ENCODE assay signal across 1 cellular context in the genomic region with DNA sequence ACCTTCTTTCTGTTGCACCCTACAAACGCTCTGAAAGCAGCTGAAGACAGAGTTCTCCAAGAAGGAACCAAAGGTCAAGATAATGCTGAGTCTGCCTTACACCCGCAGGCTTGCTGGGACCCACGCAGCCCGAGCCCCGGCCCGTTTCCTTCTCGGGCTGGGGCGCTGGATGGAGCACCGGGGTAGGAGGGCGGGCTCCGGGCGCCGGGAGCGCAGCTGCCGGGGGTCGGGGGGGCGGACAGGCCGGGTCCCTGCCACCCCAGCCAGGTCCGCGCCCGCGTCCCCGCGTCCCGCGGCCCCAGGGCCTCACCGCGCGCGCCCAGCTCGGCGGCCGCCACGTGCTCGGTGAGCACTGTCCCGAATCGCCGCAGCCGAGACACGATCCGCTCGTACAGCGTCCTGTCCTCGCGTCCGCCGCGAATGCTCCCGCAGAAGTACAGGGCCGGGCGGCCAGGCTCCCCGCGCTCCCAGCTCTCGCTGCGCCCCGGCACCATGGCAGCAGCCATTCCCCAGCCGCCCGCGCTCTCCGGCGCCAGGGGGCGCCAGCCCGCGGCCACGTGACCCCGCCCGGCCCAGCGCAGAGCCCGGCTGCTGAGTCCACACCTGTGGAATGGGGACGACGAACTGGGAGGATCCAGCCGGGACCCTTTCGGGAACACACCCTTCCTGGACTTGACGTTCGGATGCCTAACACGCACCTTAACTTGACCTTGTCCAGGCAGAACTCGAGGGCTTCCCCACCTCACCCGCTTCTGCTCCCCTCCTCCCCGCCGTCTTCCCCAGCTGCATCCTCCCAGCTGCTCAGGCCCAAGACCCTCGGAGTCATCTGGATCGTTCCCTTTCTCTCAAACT.
TF ChIP-seq lines count a peak whose summit lies in the region.

A gene with protein sequence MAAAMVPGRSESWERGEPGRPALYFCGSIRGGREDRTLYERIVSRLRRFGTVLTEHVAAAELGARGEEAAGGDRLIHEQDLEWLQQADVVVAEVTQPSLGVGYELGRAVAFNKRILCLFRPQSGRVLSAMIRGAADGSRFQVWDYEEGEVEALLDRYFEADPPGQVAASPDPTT (minus strand): TSS at position 531 of the 852 bp plus-strand sequence. CDS start 25 bp downstream, at position 506.

TF ChIP-seq in HEK293, 187 proteins besides CTCF, POLR2A, EP300 and RAD21 (continued from another document):
- TF ChIP-seq ZNF433 (tag by site-specific recombination; IDR thresholded peaks at IDR 0.05; ENCODE audit: low read depth): no peak
- no peak for TF ChIP-seq SP3 (tag by site-specific recombination; IDR thresholded peaks at IDR 0.05)
- TF ChIP-seq, protein P1, sequence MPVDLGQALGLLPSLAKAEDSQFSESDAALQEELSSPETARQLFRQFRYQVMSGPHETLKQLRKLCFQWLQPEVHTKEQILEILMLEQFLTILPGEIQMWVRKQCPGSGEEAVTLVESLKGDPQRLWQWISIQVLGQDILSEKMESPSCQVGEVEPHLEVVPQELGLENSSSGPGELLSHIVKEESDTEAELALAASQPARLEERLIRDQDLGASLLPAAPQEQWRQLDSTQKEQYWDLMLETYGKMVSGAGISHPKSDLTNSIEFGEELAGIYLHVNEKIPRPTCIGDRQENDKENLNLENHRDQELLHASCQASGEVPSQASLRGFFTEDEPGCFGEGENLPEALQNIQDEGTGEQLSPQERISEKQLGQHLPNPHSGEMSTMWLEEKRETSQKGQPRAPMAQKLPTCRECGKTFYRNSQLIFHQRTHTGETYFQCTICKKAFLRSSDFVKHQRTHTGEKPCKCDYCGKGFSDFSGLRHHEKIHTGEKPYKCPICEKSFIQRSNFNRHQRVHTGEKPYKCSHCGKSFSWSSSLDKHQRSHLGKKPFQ (tag by site-specific recombination; IDR thresholded peaks at IDR 0.05): no peak
- TF ChIP-seq ZNF174 (tag by site-specific recombination; IDR thresholded peaks at IDR 0.05): no peak
- TF ChIP-seq ZNF658 (tag by site-specific recombination; IDR thresholded peaks at IDR 0.05): no peak
- TF ChIP-seq, protein P2, sequence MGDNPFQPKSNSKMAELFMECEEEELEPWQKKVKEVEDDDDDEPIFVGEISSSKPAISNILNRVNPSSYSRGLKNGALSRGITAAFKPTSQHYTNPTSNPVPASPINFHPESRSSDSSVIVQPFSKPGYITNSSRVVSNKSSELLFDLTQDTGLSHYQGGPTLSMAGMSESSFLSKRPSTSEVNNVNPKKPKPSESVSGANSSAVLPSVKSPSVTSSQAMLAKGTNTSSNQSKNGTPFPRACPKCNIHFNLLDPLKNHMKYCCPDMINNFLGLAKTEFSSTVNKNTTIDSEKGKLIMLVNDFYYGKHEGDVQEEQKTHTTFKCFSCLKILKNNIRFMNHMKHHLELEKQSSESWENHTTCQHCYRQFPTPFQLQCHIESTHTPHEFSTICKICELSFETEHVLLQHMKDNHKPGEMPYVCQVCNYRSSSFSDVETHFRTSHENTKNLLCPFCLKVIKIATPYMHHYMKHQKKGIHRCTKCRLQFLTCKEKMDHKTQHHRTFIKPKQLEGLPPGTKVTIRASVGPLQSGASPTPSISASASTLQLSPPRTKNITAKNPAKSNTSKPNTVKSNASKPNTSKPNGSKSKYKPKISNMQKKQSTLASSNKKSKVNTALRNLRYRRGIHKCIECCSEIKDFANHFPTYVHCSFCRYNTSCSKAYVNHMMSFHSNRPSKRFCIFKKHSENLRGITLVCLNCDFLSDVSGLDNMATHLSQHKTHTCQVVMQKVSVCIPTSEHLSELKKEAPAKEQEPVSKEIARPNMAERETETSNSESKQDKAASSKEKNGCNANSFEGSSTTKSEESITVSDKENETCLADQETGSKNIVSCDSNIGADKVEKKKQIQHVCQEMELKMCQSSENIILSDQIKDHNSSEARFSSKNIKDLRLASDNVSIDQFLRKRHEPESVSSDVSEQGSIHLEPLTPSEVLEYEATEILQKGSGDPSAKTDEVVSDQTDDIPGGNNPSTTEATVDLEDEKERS (tag by site-specific recombination; IDR thresholded peaks at IDR 0.05): no peak
- no peak for TF ChIP-seq ZNF202 (tag by site-specific recombination; IDR thresholded peaks at IDR 0.05; ENCODE audit: borderline replicate concordance)
- TF ChIP-seq, protein P3, sequence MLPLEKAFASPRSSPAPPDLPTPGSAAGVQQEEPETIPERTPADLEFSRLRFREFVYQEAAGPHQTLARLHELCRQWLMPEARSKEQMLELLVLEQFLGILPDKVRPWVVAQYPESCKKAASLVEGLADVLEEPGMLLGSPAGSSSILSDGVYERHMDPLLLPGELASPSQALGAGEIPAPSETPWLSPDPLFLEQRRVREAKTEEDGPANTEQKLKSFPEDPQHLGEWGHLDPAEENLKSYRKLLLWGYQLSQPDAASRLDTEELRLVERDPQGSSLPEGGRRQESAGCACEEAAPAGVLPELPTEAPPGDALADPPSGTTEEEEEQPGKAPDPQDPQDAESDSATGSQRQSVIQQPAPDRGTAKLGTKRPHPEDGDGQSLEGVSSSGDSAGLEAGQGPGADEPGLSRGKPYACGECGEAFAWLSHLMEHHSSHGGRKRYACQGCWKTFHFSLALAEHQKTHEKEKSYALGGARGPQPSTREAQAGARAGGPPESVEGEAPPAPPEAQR (tag by site-specific recombination; IDR thresholded peaks at IDR 0.05): no peak
- no peak for TF ChIP-seq ZFP37 (tag by site-specific recombination; IDR thresholded peaks at IDR 0.05)
- TF ChIP-seq KLF7 (tag by site-specific recombination; IDR thresholded peaks at IDR 0.05; ENCODE audit: borderline replicate concordance): no peak
- peak; percentile 38; the same call in 1 of the 2 replicates for TF ChIP-seq ZNF501 (tag by site-specific recombination; IDR thresholded peaks at IDR 0.05)
- no peak for TF ChIP-seq ZFP41 (tag by site-specific recombination; IDR thresholded peaks at IDR 0.05; ENCODE audit: borderline replicate concordance)
- no peak for TF ChIP-seq BCL11A (tag by site-specific recombination; IDR thresholded peaks at IDR 0.05; ENCODE audit: low read depth)
- TF ChIP-seq ZNF426 (tag by site-specific recombination; IDR thresholded peaks at IDR 0.05): no peak
- no peak for TF ChIP-seq ZBTB48 (tag by site-specific recombination; IDR thresholded peaks at IDR 0.05)
- no peak for TF ChIP-seq ZNF366 (tag by site-specific recombination; conservative IDR thresholded peaks at IDR 0.05)
